Comparison of ENCODE assay signal across 1 cellular context in the genomic region with DNA sequence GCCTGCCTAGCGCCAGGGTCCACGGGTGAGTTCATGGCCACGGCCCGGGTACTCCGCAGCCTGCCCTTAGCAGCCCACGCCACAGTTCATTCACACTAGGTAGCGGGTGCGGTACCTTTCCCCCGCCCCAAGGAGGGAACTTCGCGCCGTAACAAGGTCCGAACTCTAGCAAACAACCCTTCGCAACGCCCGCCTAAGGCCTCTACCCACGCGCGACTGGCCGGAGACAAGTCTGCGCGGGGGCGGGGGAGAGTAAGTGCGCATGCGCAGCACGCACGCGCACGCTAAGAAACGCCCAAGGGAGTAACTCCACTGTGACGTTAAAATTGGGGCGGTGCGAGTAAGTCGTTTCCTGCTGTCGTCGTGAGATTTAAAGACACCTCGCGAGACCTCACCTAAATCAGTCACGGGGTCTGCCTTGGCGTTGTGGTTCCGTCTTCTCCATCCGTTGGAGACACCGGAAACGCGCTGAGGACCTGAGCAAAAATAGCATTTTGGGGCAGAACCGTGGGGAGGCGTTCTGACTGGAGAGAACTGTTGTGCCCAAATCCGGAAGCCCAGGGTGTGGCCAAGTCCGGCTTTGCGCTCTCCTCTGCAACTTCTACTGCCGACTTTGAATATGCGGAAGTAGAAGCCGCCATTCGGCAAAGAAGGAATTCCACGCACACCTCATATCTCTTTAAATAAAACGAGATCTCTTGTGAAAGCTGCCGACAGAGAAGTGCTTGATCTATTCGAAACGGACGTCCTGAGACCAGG.
TF ChIP-seq lines count a peak whose summit lies in the region.

A gene with protein sequence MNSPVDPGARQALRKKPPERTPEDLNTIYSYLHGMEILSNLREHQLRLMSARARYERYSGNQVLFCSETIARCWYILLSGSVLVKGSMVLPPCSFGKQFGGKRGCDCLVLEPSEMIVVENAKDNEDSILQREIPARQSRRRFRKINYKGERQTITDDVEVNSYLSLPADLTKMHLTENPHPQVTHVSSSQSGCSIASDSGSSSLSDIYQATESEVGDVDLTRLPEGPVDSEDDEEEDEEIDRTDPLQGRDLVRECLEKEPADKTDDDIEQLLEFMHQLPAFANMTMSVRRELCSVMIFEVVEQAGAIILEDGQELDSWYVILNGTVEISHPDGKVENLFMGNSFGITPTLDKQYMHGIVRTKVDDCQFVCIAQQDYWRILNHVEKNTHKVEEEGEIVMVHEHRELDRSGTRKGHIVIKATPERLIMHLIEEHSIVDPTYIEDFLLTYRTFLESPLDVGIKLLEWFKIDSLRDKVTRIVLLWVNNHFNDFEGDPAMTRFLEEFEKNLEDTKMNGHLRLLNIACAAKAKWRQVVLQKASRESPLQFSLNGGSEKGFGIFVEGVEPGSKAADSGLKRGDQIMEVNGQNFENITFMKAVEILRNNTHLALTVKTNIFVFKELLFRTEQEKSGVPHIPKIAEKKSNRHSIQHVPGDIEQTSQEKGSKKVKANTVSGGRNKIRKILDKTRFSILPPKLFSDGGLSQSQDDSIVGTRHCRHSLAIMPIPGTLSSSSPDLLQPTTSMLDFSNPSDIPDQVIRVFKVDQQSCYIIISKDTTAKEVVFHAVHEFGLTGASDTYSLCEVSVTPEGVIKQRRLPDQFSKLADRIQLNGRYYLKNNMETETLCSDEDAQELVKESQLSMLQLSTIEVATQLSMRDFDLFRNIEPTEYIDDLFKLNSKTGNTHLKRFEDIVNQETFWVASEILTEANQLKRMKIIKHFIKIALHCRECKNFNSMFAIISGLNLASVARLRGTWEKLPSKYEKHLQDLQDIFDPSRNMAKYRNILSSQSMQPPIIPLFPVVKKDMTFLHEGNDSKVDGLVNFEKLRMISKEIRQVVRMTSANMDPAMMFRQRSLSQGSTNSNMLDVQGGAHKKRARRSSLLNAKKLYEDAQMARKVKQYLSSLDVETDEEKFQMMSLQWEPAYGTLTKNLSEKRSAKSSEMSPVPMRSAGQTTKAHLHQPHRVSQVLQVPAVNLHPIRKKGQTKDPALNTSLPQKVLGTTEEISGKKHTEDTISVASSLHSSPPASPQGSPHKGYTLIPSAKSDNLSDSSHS (N-terminal part only) (minus strand): TSS at position 234 of the 759 bp plus-strand sequence. CDS start 199 bp downstream, at position 35.

TF ChIP-seq in HepG2, 621 proteins besides CTCF, POLR2A, EP300 and RAD21 (continued from another document and continues in another):
- TF ChIP-seq, protein P1, sequence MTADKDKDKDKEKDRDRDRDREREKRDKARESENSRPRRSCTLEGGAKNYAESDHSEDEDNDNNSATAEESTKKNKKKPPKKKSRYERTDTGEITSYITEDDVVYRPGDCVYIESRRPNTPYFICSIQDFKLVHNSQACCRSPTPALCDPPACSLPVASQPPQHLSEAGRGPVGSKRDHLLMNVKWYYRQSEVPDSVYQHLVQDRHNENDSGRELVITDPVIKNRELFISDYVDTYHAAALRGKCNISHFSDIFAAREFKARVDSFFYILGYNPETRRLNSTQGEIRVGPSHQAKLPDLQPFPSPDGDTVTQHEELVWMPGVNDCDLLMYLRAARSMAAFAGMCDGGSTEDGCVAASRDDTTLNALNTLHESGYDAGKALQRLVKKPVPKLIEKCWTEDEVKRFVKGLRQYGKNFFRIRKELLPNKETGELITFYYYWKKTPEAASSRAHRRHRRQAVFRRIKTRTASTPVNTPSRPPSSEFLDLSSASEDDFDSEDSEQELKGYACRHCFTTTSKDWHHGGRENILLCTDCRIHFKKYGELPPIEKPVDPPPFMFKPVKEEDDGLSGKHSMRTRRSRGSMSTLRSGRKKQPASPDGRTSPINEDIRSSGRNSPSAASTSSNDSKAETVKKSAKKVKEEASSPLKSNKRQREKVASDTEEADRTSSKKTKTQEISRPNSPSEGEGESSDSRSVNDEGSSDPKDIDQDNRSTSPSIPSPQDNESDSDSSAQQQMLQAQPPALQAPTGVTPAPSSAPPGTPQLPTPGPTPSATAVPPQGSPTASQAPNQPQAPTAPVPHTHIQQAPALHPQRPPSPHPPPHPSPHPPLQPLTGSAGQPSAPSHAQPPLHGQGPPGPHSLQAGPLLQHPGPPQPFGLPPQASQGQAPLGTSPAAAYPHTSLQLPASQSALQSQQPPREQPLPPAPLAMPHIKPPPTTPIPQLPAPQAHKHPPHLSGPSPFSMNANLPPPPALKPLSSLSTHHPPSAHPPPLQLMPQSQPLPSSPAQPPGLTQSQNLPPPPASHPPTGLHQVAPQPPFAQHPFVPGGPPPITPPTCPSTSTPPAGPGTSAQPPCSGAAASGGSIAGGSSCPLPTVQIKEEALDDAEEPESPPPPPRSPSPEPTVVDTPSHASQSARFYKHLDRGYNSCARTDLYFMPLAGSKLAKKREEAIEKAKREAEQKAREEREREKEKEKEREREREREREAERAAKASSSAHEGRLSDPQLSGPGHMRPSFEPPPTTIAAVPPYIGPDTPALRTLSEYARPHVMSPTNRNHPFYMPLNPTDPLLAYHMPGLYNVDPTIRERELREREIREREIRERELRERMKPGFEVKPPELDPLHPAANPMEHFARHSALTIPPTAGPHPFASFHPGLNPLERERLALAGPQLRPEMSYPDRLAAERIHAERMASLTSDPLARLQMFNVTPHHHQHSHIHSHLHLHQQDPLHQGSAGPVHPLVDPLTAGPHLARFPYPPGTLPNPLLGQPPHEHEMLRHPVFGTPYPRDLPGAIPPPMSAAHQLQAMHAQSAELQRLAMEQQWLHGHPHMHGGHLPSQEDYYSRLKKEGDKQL (CRISPR knock-in tag; IDR thresholded peaks at IDR 0.05; ENCODE audit: low read depth): no peak
- TF ChIP-seq ETS1 (CRISPR knock-in tag; IDR thresholded peaks at IDR 0.05) (no peak), ESRRA (CRISPR knock-in tag; IDR thresholded peaks at IDR 0.05; ENCODE audit: low read depth) (peak; percentile 60), TBL1XR1 (IDR thresholded peaks at IDR 0.05; ENCODE audit: borderline replicate concordance, low read length, partially characterized antibody) (no peak), ZNF205 (CRISPR knock-in tag; IDR thresholded peaks at IDR 0.05) (peak; percentile 64; the same call in 1 of the 2 replicates), MXI1 (IDR thresholded peaks at IDR 0.05; ENCODE audit: borderline replicate concordance, low read depth, low read length) (peak; percentile 76; the same call in 1 of the 3 replicates), MIER2 (CRISPR knock-in tag; IDR thresholded peaks at IDR 0.05) (peak; percentile 10; the same call in 1 of the 2 replicates), MYNN (CRISPR knock-in tag; IDR thresholded peaks at IDR 0.05; ENCODE audit: low read depth) (no peak), ZNF570 (CRISPR knock-in tag; IDR thresholded peaks at IDR 0.05; ENCODE audit: borderline replicate concordance) (no peak), ATF7-NPFF (CRISPR knock-in tag; IDR thresholded peaks at IDR 0.05; ENCODE audit: low read depth) (no peak), SOX13 (IDR thresholded peaks at IDR 0.05) (0 out of 2 replicates have a peak, but pooled peaks have one; percentile 10), SOX13 (CRISPR knock-in tag; conservative IDR thresholded peaks at IDR 0.05 in 1 of 2, IDR thresholded peaks at IDR 0.05 in 1 of 2) (peak in 1 of 2 experiments; percentile 37; a peak in 1 of 4 replicates), ELF1 (CRISPR knock-in tag; IDR thresholded peaks at IDR 0.05) (peak; percentile 96), AGO1 (IDR thresholded peaks at IDR 0.05; ENCODE audit: low read depth, low read length, poor library complexity, severe bottlenecking) (peak; percentile 26), MAFF (IDR thresholded peaks at IDR 0.05; ENCODE audit: low read depth, low read length) (0 out of 2 replicates have a peak, but pooled peaks have one; percentile 18), NRL (CRISPR knock-in tag; IDR thresholded peaks at IDR 0.05; ENCODE audit: borderline replicate concordance) (peak; percentile 93), ZNF253 (CRISPR knock-in tag; IDR thresholded peaks at IDR 0.05; ENCODE audit: borderline replicate concordance) (no peak), FOXM1 (CRISPR knock-in tag; IDR thresholded peaks at IDR 0.05) (no peak), ZBTB38 (CRISPR knock-in tag; IDR thresholded peaks at IDR 0.05) (peak; percentile 88; the same call in 1 of the 2 replicates), ZNF747 (CRISPR knock-in tag; IDR thresholded peaks at IDR 0.05; ENCODE audit: borderline replicate concordance) (peak; percentile 87), GATAD2A (CRISPR knock-in tag; IDR thresholded peaks at IDR 0.05) (peak; percentile 82), PBX2 (CRISPR knock-in tag; IDR thresholded peaks at IDR 0.05) (no peak), KDM1A (CRISPR knock-in tag; IDR thresholded peaks at IDR 0.05) (peak; percentile 42), KAT7 (CRISPR knock-in tag; IDR thresholded peaks at IDR 0.05; ENCODE audit: borderline replicate concordance) (no peak), GZF1 (CRISPR knock-in tag; IDR thresholded peaks at IDR 0.05) (peak; percentile 53; the same call in 1 of the 2 replicates), ZFP36 (IDR thresholded peaks at IDR 0.05; ENCODE audit: borderline replicate concordance, low read depth, low read length, partially characterized antibody) (no peak), ATAD3A (CRISPR knock-in tag; IDR thresholded peaks at IDR 0.05) (no peak), PAWR (CRISPR knock-in tag; IDR thresholded peaks at IDR 0.05; ENCODE audit: borderline replicate concordance) (no peak), PLRG1 (conservative IDR thresholded peaks at IDR 0.05) (no peak), ZC3H13 (CRISPR knock-in tag; IDR thresholded peaks at IDR 0.05) (0 out of 2 replicates have a peak, but pooled peaks have one; percentile 68), RARA (CRISPR knock-in tag; IDR thresholded peaks at IDR 0.05) (no peak), PTBP1 (IDR thresholded peaks at IDR 0.05; ENCODE audit: low read depth, low read length, poor library complexity, severe bottlenecking) (no peak), ZMAT3 (CRISPR knock-in tag; conservative IDR thresholded peaks at IDR 0.05) (no peak; the same call in none of the 2 replicates), DMAP1 (CRISPR knock-in tag; IDR thresholded peaks at IDR 0.05) (peak; percentile 77), ZNF703 (CRISPR knock-in tag; IDR thresholded peaks at IDR 0.05; ENCODE audit: borderline replicate concordance) (no peak), MZF1 (CRISPR knock-in tag; IDR thresholded peaks at IDR 0.05; ENCODE audit: borderline replicate concordance) (no peak), JDP2 (CRISPR knock-in tag; IDR thresholded peaks at IDR 0.05; ENCODE audit: borderline replicate concordance) (no peak), ZNF720 (CRISPR knock-in tag; IDR thresholded peaks at IDR 0.05) (no peak), HDAC2 (CRISPR knock-in tag; IDR thresholded peaks at IDR 0.05) (peak; percentile 87), KLF12 (CRISPR knock-in tag; IDR thresholded peaks at IDR 0.05; ENCODE audit: borderline replicate concordance) (no peak; the same call in 1 of the 2 replicates), ZNF256 (CRISPR knock-in tag; conservative IDR thresholded peaks at IDR 0.05) (no peak), AKAP8 (CRISPR knock-in tag; IDR thresholded peaks at IDR 0.05) (peak; percentile 52; the same call in 1 of the 2 replicates), ZNF335 (CRISPR knock-in tag; IDR thresholded peaks at IDR 0.05) (no peak), ZNF776 (CRISPR knock-in tag; IDR thresholded peaks at IDR 0.05) (no peak), FOXA1 (IDR thresholded peaks at IDR 0.05) (no peak), FOXA1 (CRISPR knock-in tag; IDR thresholded peaks at IDR 0.05) (no peak; the same call in 1 of the 2 replicates), SNRNP70 (IDR thresholded peaks at IDR 0.05; ENCODE audit: low read depth, low read length) (no peak), POLR2AphosphoS5 (IDR thresholded peaks at IDR 0.05; ENCODE audit: low read depth, low read length) (peak; percentile 80), HIVEP1 (CRISPR knock-in tag; IDR thresholded peaks at IDR 0.05) (no peak; the same call in 1 of the 2 replicates)
- TF ChIP-seq, protein P2, sequence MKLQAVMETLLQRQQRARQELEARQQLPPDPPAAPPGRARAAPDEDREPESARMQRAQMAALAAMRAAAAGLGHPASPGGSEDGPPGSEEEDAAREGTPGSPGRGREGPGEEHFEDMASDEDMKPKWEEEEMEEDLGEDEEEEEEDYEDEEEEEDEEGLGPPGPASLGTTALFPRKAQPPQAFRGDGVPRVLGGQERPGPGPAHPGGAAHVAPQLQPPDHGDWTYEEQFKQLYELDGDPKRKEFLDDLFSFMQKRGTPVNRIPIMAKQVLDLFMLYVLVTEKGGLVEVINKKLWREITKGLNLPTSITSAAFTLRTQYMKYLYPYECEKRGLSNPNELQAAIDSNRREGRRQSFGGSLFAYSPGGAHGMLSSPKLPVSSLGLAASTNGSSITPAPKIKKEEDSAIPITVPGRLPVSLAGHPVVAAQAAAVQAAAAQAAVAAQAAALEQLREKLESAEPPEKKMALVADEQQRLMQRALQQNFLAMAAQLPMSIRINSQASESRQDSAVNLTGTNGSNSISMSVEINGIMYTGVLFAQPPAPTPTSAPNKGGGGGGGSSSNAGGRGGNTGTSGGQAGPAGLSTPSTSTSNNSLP (IDR thresholded peaks at IDR 0.05; ENCODE audit: low read depth, low read length): no peak; the same call in 1 of the 2 replicates
- TF ChIP-seq, protein P3, sequence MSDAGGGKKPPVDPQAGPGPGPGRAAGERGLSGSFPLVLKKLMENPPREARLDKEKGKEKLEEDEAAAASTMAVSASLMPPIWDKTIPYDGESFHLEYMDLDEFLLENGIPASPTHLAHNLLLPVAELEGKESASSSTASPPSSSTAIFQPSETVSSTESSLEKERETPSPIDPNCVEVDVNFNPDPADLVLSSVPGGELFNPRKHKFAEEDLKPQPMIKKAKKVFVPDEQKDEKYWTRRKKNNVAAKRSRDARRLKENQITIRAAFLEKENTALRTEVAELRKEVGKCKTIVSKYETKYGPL (CRISPR knock-in tag; IDR thresholded peaks at IDR 0.05): no peak
